Comparison of ENCODE assay signal across 18 cellular contexts in genomic region chr1:2052096-2052569, GRCh38. TPM values are rescaled to one million over a fixed set of nuclear protein-coding genes. Genes with fewer than 3 reads are reported as not detected.
DNase-seq lines count a peak whose midpoint lies in the region; ATAC-seq and TF ChIP-seq lines count a peak whose summit lies in the region.
"Had no signal": no experiment of that assay in that cellular context is flagged by ENCODE, and none has a peak within 500 bp of the region (broad histone marks: within the 10 kb centered on the region; RNA-seq: fewer than 3 reads in every experiment).

No MANE protein-coding gene starts in this region.

- H3K36me3 Mint-ChIP-seq in activated CD4-positive, alpha-beta T cell treated with anti-CD3 and anti-CD28 coated beads for 36 hours (ENCODE audit: low read depth), result no peaks in the 10 kb centered on the region
- H3K36me3 Mint-ChIP-seq in neural progenitor cell, result no peaks in the 10 kb centered on the region

- H3K4me1 ChIP-seq in HEK293 (ENCODE audit: control insufficient read depth, insufficient read depth, low read length) (no peaks in the 10 kb centered on the region; the same call in 1 of the 2 replicates), duodenal mucosa (ENCODE audit: control insufficient read depth in 1 of 2, insufficient read depth in 2 of 2, low read length in 2 of 2) (peaks cover 32 to 43% of the 10 kb centered on the region in 2 donors), neural progenitor cell (peaks cover 11% of the 10 kb centered on the region)

- no peak overlapping the region for H2AFZ ChIP-seq in neural progenitor cell (replicated peaks)

- H3K27ac Mint-ChIP-seq in activated CD4-positive, alpha-beta T cell treated with anti-CD3 and anti-CD28 coated beads for 36 hours, result no peak overlapping the region
- H3K27ac Mint-ChIP-seq in neural progenitor cell, result no peak overlapping the region

- no peak for ATAC-seq in activated CD4-positive, alpha-beta T cell treated with anti-CD3 and anti-CD28 coated beads for 36 hours
- ATAC-seq in HG03469 (IDR thresholded peaks at IDR 0.05; ENCODE audit: unreplicated experiment), result no peak
- ATAC-seq: gastroesophageal sphincter had no signal

- H3K4me1 Mint-ChIP-seq in activated CD4-positive, alpha-beta T cell treated with anti-CD3 and anti-CD28 coated beads for 36 hours, result peaks cover 13% of the 10 kb centered on the region
- H3K4me1 Mint-ChIP-seq in neural progenitor cell, result peaks cover 8% of the 10 kb centered on the region

- H3K9me3 Mint-ChIP-seq in activated CD4-positive, alpha-beta T cell treated with anti-CD3 and anti-CD28 coated beads for 36 hours (ENCODE audit: low read depth), result no peaks in the 10 kb centered on the region
- H3K9me3 Mint-ChIP-seq in neural progenitor cell, result no peaks in the 10 kb centered on the region

- no peak overlapping the region for H3K27ac ChIP-seq in HEK293 (ENCODE audit: extremely low read depth, low read depth, low read length)
- H3K27ac ChIP-seq in duodenal mucosa (ENCODE audit: low read depth, low read length), result no peak overlapping the region
- no peak overlapping the region for H3K27ac ChIP-seq in neural progenitor cell
- H3K27ac ChIP-seq: 22Rv1, gastroesophageal sphincter had no signal

- H3K36me3 ChIP-seq in HEK293 (ENCODE audit: control insufficient read depth in 2 of 2, insufficient read depth in 1 of 2, low read length in 2 of 2), result peaks cover 0 to 17% of the 10 kb centered on the region in 2 experiments; a peak in 2 of 3 replicates
- peaks cover 5 to 16% of the 10 kb centered on the region in 2 donors for H3K36me3 ChIP-seq in duodenal mucosa (ENCODE audit: control insufficient read depth in 1 of 2, insufficient read depth in 2 of 2, low read length in 2 of 2)
- no peaks in the 10 kb centered on the region for H3K36me3 ChIP-seq in neural progenitor cell
- H3K36me3 ChIP-seq: gastroesophageal sphincter had no signal

- POLR2A ChIA-PET in activated CD4-positive, alpha-beta T cell treated with anti-CD3 and anti-CD28 coated beads for 36 hours (lab: Charles Lee), result no interaction called here
- POLR2A ChIA-PET in HEK293 (lab: Yijun Ruan, JAX), result no interaction called here

- no peaks in the 10 kb centered on the region for H3K27me3 ChIP-seq in duodenal mucosa (ENCODE audit: control insufficient read depth in 1 of 2, insufficient read depth in 2 of 2, low read length in 2 of 2)
- H3K27me3 ChIP-seq in neural progenitor cell, result peaks cover 35% of the 10 kb centered on the region

- H3K9me3 ChIP-seq in HEK293 (ENCODE audit: control insufficient read depth, insufficient read depth, low read depth, low read length) (no peaks in the 10 kb centered on the region), duodenal mucosa (ENCODE audit: control insufficient read depth in 1 of 2, low read length in 2 of 2) (no peaks in the 10 kb centered on the region), neural progenitor cell (ENCODE audit: low read depth) (no peaks in the 10 kb centered on the region)
- H3K9me3 ChIP-seq: gastroesophageal sphincter had no signal

- intact Hi-C loops in activated CD4-positive, alpha-beta T cell treated with anti-CD3 and anti-CD28 coated beads for 36 hours (cut with DNase I, micrococcal nuclease), result no loop called here
- intact Hi-C loops in head of caudate nucleus (cut with DNase I), result no loop called here

- no peak overlapping the region for H3K4me3 ChIP-seq in HEK293 (ENCODE audit: low read depth, low read length)
- H3K4me3 ChIP-seq in duodenal mucosa (ENCODE audit: low read depth in 1 of 2, low read length in 2 of 2), result peak overlapping the region; percentile 52 to 78
- no peak overlapping the region for H3K4me3 ChIP-seq in neural progenitor cell

- peaks cover 20% of the 10 kb centered on the region for H3F3A ChIP-seq in neural progenitor cell (ENCODE audit: low read depth)

- no peak for TF ChIP-seq CTCF in HEK293 (tag by site-specific recombination; IDR thresholded peaks at IDR 0.05)
- no peak for TF ChIP-seq CTCF in neural progenitor cell (IDR thresholded peaks at IDR 0.05)
- no peak for TF ChIP-seq CTCF in GM10266 (IDR thresholded peaks at IDR 0.05; ENCODE audit: control insufficient read depth, insufficient read depth, low read depth, missing control alignments)

- H3K27me3 Mint-ChIP-seq in activated CD4-positive, alpha-beta T cell treated with anti-CD3 and anti-CD28 coated beads for 36 hours, result peaks cover 11% of the 10 kb centered on the region
- H3K27me3 Mint-ChIP-seq in neural progenitor cell (ENCODE audit: insufficient read depth, low read depth), result peaks cover 39% of the 10 kb centered on the region

- peaks cover 42% of the 10 kb centered on the region for H3K79me2 ChIP-seq in neural progenitor cell (ENCODE audit: low read depth)

- H3K4me3 Mint-ChIP-seq in activated CD4-positive, alpha-beta T cell treated with anti-CD3 and anti-CD28 coated beads for 36 hours, result peak overlapping the region; percentile 56
- peak overlapping the region; percentile 78 for H3K4me3 Mint-ChIP-seq in neural progenitor cell

- CTCF ChIA-PET in activated CD4-positive, alpha-beta T cell treated with anti-CD3 and anti-CD28 coated beads for 36 hours (lab: Charles Lee), result interaction anchor here (1.0 kb wide), 1 partner anchor 122 kb away, joined by 3 read pairs; no protein-coding TSS in a partner anchor
- CTCF ChIA-PET in HEK293 (lab: Yijun Ruan, JAX), result no interaction called here

- DNase-seq in activated CD4-positive, alpha-beta T cell treated with anti-CD3 and anti-CD28 coated beads for 36 hours, result no peak
- no peak for DNase-seq in activated CD4-positive, alpha-beta T cell treated with anti-CD3 and anti-CD28 coated beads for 1 hour
- DNase-seq in neural progenitor cell (ENCODE audit: low spot score), result no peak
- no peak for DNase-seq in GM10266 (ENCODE audit: extremely low spot score)
- DNase-seq in head of caudate nucleus, result no peak
- DNase-seq: activated CD4-positive, CD25-positive, alpha-beta regulatory T cell; activated effector memory CD4-positive, alpha-beta T cell treated with anti-CD3 and anti-CD28 coated beads, Interleukin-2, amount 50 U/mL, for 16 hours; caudate nucleus; GOT3; Kasumi-1; NCI-H524; stimulated activated CD4-positive, alpha-beta T cell treated with anti-CD3 and anti-CD28 coated beads, Interleukin-2, amount 100 ng/mL, for 24 hours; stimulated activated CD8-positive, alpha-beta memory T cell treated with anti-CD3 and anti-CD28 coated beads, Interleukin-4, amount 100 ng/mL, for 48 hours had no signal

- peak overlapping the region; percentile 43 to 54 for H3K9ac ChIP-seq in duodenal mucosa (ENCODE audit: low read depth in 1 of 2, low read length in 2 of 2)
- H3K9ac ChIP-seq in neural progenitor cell, result no peak overlapping the region

- peaks cover 46% of the 10 kb centered on the region for H4K20me1 ChIP-seq in neural progenitor cell (ENCODE audit: low read depth)

- peak overlapping the region; percentile 94 for H3K4me2 ChIP-seq in neural progenitor cell

TF ChIP-seq in HEK293, 187 proteins besides CTCF, POLR2A, EP300 and RAD21 (continues in another document):
- TF ChIP-seq WT1 (tag by site-specific recombination; IDR thresholded peaks at IDR 0.05) (peak; percentile 62; the same call in 1 of the 2 replicates), ZFP37 (tag by site-specific recombination; IDR thresholded peaks at IDR 0.05) (no peak), SALL2 (tag by site-specific recombination; IDR thresholded peaks at IDR 0.05; ENCODE audit: borderline replicate concordance) (no peak), ZNF596 (tag by site-specific recombination; IDR thresholded peaks at IDR 0.05) (no peak), ZBTB10 (tag by site-specific recombination; IDR thresholded peaks at IDR 0.05) (no peak), KLF17 (tag by site-specific recombination; IDR thresholded peaks at IDR 0.05) (peak; percentile 93), SETDB1 (IDR thresholded peaks at IDR 0.05; ENCODE audit: insufficient read length, low read length) (no peak)

RNA-seq across cellular contexts. Expression of gene PRKCZ, which starts 1.9 kb away (rescaled TPM):
- 10 to 100 TPM in 1 of 2 experiments, 1 to 10 TPM in 1; 9.8 to 10.9 TPM for total RNA-seq in activated CD4-positive, alpha-beta T cell treated with anti-CD3 and anti-CD28 coated beads for 36 hours
- total RNA-seq in neural progenitor cell (ENCODE audit: low replicate concordance), result 33.4 and 47.2 TPM in 2 replicates

RNA-seq across cellular contexts. Expression of gene GABRD, which starts 33.0 kb away (rescaled TPM):
- total RNA-seq in activated CD4-positive, alpha-beta T cell treated with anti-CD3 and anti-CD28 coated beads for 36 hours, result not detected
- total RNA-seq in neural progenitor cell (ENCODE audit: low replicate concordance), result 0.31 and 0.45 TPM in 2 replicates

RNA-seq across cellular contexts. Expression of gene CFAP74, which starts 48.5 kb away (rescaled TPM):
- total RNA-seq in activated CD4-positive, alpha-beta T cell treated with anti-CD3 and anti-CD28 coated beads for 36 hours, result under 1 TPM in 1 of 2 experiments, not detected in 1; 0.25 TPM
- 0.19 TPM in 1 of 2 replicates, not detected in the other for total RNA-seq in neural progenitor cell (ENCODE audit: low replicate concordance)

Comparison
In these comparisons a context has a peak if more than half of its experiments do, and no peak if none do; other contexts are left out.
1. H3K4me3 ChIP-seq: peak in duodenal mucosa (2 of 2); none in HEK293 (single experiment) and neural progenitor cell (single experiment).